12 cellular contexts compared by ENCODE assay signal in genomic region chr17:44039829-44040635, GRCh38. TPM values are rescaled to one million over a fixed set of nuclear protein-coding genes. Genes with fewer than 3 reads are reported as not detected.
DNase-seq lines count a peak whose midpoint lies in the region; ATAC-seq, FAIRE-seq and TF ChIP-seq lines count a peak whose summit lies in the region.
"Had no signal": no experiment of that assay in that cellular context is flagged by ENCODE, and none has a peak within 500 bp of the region (broad histone marks: within the 10 kb centered on the region; RNA-seq: fewer than 3 reads in every experiment).

No MANE protein-coding gene starts in this region.

- peaks cover 37% of the 10 kb centered on the region for H3K4me1 ChIP-seq in lower lobe of right lung
- H3K4me1 ChIP-seq in transverse colon, result peaks cover 0 to 40% (median 16%) of the 10 kb centered on the region in 4 donors

- H3K36me3 Mint-ChIP-seq in activated T-cell treated with anti-CD3 and anti-CD28 coated beads, Interleukin-2, amount 50 U/mL, for 72 hours (ENCODE audit: insufficient read depth in 2 of 2), result peaks cover 6 to 21% of the 10 kb centered on the region in 2 donors

- H3K27me3 Mint-ChIP-seq in activated T-cell treated with anti-CD3 and anti-CD28 coated beads, Interleukin-2, amount 50 U/mL, for 72 hours (ENCODE audit: low read depth), result no peaks in the 10 kb centered on the region
- H3K27me3 Mint-ChIP-seq: type B pancreatic cell had no signal

- H3K4me3 ChIP-seq in bronchial epithelial cell (ENCODE audit: low read depth, low read length) (no peak overlapping the region), lower lobe of right lung (no peak overlapping the region), transverse colon (no peak overlapping the region)

- TF ChIP-seq POLR2A in transverse colon (IDR thresholded peaks at IDR 0.05), result no peak

- H3K27ac ChIP-seq in lower lobe of right lung (peak overlapping the region; percentile 4), transverse colon (peak overlapping the region; percentile 12 to 59 (median 22))

- H3K9me3 ChIP-seq in lower lobe of right lung (no peaks in the 10 kb centered on the region), transverse colon (no peaks in the 10 kb centered on the region)

- TF ChIP-seq EP300 in transverse colon (IDR thresholded peaks at IDR 0.05; ENCODE audit: low read depth), result no peak

- no peak for DNase-seq in activated T-cell treated with anti-CD3 and anti-CD28 coated beads, Interleukin-2, amount 50 U/mL, for 72 hours
- DNase-seq in activated T-cell treated with anti-CD3 and anti-CD28 coated beads, Interleukin-2, amount 50 U/mL, for 48 hours, result no peak
- DNase-seq in bronchial epithelial cell (ENCODE audit: low read depth) (peak; percentile 70), lower lobe of right lung (no peak), transverse colon (no peak), hippocampal formation (lab: John Stamatoyannopoulos, UW) (no peak), NCI-H2081 (lab: John Stamatoyannopoulos, UW) (no peak), NCI-H524 (lab: John Stamatoyannopoulos, UW) (no peak)
- DNase-seq: Kasumi-1, NCI-H226 had no signal

- H3K27me3 ChIP-seq in bronchial epithelial cell (ENCODE audit: control insufficient read depth, insufficient read depth, low read length), result no peaks in the 10 kb centered on the region
- no peaks in the 10 kb centered on the region for H3K27me3 ChIP-seq in lower lobe of right lung (ENCODE audit: low read depth)
- no peaks in the 10 kb centered on the region for H3K27me3 ChIP-seq in transverse colon

- 76% methylated on average over 6 of the region's 6 CpGs; no CpG with 5 or more reads in 1 of the 2 donors for WGBS in transverse colon (ENCODE audit: low coverage in 1 of 2), 2 donors

- peaks cover 8% of the 10 kb centered on the region for H3K4me1 Mint-ChIP-seq in activated T-cell treated with anti-CD3 and anti-CD28 coated beads, Interleukin-2, amount 50 U/mL, for 72 hours (ENCODE audit: low read depth)

- intact Hi-C loops in lower lobe of right lung (cut with DNase I), result loop anchor here (10.0 kb wide), 1 partner anchor 95 kb away; the partner anchor contains the start of gene PPY
- intact Hi-C loops in transverse colon (cut with DNase I; ENCODE audit: low total_unique reads), result no loop called here

- peak overlapping the region; percentile 68 for H3K27ac Mint-ChIP-seq in activated T-cell treated with anti-CD3 and anti-CD28 coated beads, Interleukin-2, amount 50 U/mL, for 72 hours

- no peaks in the 10 kb centered on the region for H3K9me3 Mint-ChIP-seq in activated T-cell treated with anti-CD3 and anti-CD28 coated beads, Interleukin-2, amount 50 U/mL, for 72 hours
- H3K9me3 Mint-ChIP-seq: type B pancreatic cell had no signal

- no peak for FAIRE-seq in bronchial epithelial cell (lab: Jason Lieb, UNC)
- FAIRE-seq: RCC 7860 had no signal

- in situ Hi-C loops in transverse colon (cut with MboI; ENCODE audit: low pct_ligation_motif_present in 1 of 4, low pct_unique_long_range_greater_than_20kb in 1 of 4, low sequenced_read_pairs in 3 of 4), result loop anchor here in 1 of 4 donors (10.0 kb wide), 1 partner anchor 95 kb away; the partner anchor contains the start of gene PPY

- no peak for ATAC-seq in activated T-cell treated with anti-CD3 and anti-CD28 coated beads, Interleukin-2, amount 50 U/mL, for 72 hours (replicated peaks in 1 of 2)
- peak; percentile 84 for ATAC-seq in lower lobe of right lung

- H3K36me3 ChIP-seq in bronchial epithelial cell (ENCODE audit: control insufficient read depth, insufficient read depth, low read length) (peaks cover 11% of the 10 kb centered on the region), lower lobe of right lung (peaks cover 37% of the 10 kb centered on the region), transverse colon (peaks cover 0 to 28% (median 8%) of the 10 kb centered on the region in 4 donors)

- no peak overlapping the region for H3K4me3 Mint-ChIP-seq in activated T-cell treated with anti-CD3 and anti-CD28 coated beads, Interleukin-2, amount 50 U/mL, for 72 hours
- H3K4me3 Mint-ChIP-seq: type B pancreatic cell had no signal

- TF ChIP-seq CTCF in bronchial epithelial cell (IDR thresholded peaks at IDR 0.05; ENCODE audit: insufficient read depth, low read length, severe bottlenecking), result no peak
- no peak for TF ChIP-seq CTCF in lower lobe of right lung (IDR thresholded peaks at IDR 0.05)
- TF ChIP-seq CTCF in transverse colon (IDR thresholded peaks at IDR 0.05), result no peak

RNA-seq across cellular contexts. Expression of gene TMEM101, which starts 25.3 kb away (rescaled TPM):
- total RNA-seq in activated T-cell treated with anti-CD3 and anti-CD28 coated beads, Interleukin-2, amount 50 U/mL, for 72 hours, result 10 to 100 TPM; 32.3 to 34.9 TPM
- 64.3 and 85.6 TPM in 2 replicates for total RNA-seq in bronchial epithelial cell
- total RNA-seq in lower lobe of right lung, result 28.4 TPM
- 10 to 100 TPM; 25.2 to 34.0 (median 27.7) TPM for total RNA-seq in transverse colon

RNA-seq across cellular contexts. Expression of gene LSM12, which starts 26.4 kb away (rescaled TPM):
- total RNA-seq in activated T-cell treated with anti-CD3 and anti-CD28 coated beads, Interleukin-2, amount 50 U/mL, for 72 hours, result 10 to 100 TPM; 46.0 to 52.8 TPM
- total RNA-seq in bronchial epithelial cell (18.9 and 20.3 TPM in 2 replicates), lower lobe of right lung (39.1 TPM), transverse colon (10 to 100 TPM in 3 of 4 donors, 1 to 10 TPM in 1; 5.4 to 29.2 (median 22.9) TPM)

RNA-seq across cellular contexts. Expression of gene G6PC3, which starts 30.5 kb away (rescaled TPM):
- total RNA-seq in activated T-cell treated with anti-CD3 and anti-CD28 coated beads, Interleukin-2, amount 50 U/mL, for 72 hours, result 10 to 100 TPM; 18.4 to 19.7 TPM
- total RNA-seq in bronchial epithelial cell (7.6 and 9.2 TPM in 2 replicates), lower lobe of right lung (40.1 TPM), transverse colon (10 to 100 TPM in 3 of 4 donors, 1 to 10 TPM in 1; 5.2 to 35.6 (median 18.5) TPM)

RNA-seq across cellular contexts. Expression of gene NAGS, which starts 35.6 kb away (rescaled TPM):
- 1 to 10 TPM; 1.4 to 1.8 TPM for total RNA-seq in activated T-cell treated with anti-CD3 and anti-CD28 coated beads, Interleukin-2, amount 50 U/mL, for 72 hours
- total RNA-seq in bronchial epithelial cell (17.8 and 25.3 TPM in 2 replicates), lower lobe of right lung (6.4 TPM), transverse colon (10 to 100 TPM in 2 of 4 donors, 1 to 10 TPM in 2; 3.0 to 46.3 (median 17.7) TPM)

Comparison
In these comparisons a context has a peak if more than half of its experiments do, and no peak if none do; other contexts are left out.
1. ATAC-seq: peak in lower lobe of right lung (2 of 2); none in activated T-cell treated with anti-CD3 and anti-CD28 coated beads, Interleukin-2, amount 50 U/mL, for 72 hours (0 of 2).